In genomic region chr2:43803113-43803512, GRCh38 we compare ENCODE assay signal across 26 cellular contexts. TPM values are rescaled to one million over a fixed set of nuclear protein-coding genes. Genes with fewer than 3 reads are reported as not detected.
"Had no signal": no experiment of that assay in that cellular context is flagged by ENCODE, and none has a peak within 500 bp of the region (broad histone marks: within the 10 kb centered on the region; RNA-seq: fewer than 3 reads in every experiment).

No MANE protein-coding gene starts in this region.

- H3K27me3 Mint-ChIP-seq: activated CD4-positive, alpha-beta T cell treated with anti-CD3 and anti-CD28 coated beads for 36 hours; activated CD8-positive, alpha-beta T cell treated with anti-CD3 and anti-CD28 coated beads for 36 hours; activated T-helper 17 cell treated with anti-CD3 and anti-CD28 coated beads, Interleukin-2, amount 50 U/mL, for 72 hours; central memory CD8-positive, alpha-beta T cell had no signal

- H3K79me2 ChIP-seq: parathyroid adenoma had no signal

- H3K4me3 ChIP-seq: body of pancreas, esophagus squamous epithelium, gastroesophageal sphincter, heart left ventricle, smooth muscle cell, stomach, vagina had no signal

- H3K9ac ChIP-seq: parathyroid adenoma had no signal

- H3K4me1 ChIP-seq: esophagus squamous epithelium, gastroesophageal sphincter, heart left ventricle, parathyroid adenoma, vagina had no signal

- H2AFZ ChIP-seq: parathyroid adenoma had no signal

- ATAC-seq: activated CD4-positive, alpha-beta T cell treated with anti-CD3 and anti-CD28 coated beads for 36 hours; activated CD8-positive, alpha-beta T cell treated with anti-CD3 and anti-CD28 coated beads for 36 hours; activated T-helper 17 cell treated with anti-CD3 and anti-CD28 coated beads, Interleukin-2, amount 50 U/mL, for 72 hours; body of pancreas; gastroesophageal sphincter; heart left ventricle; sciatic nerve; stimulated activated effector memory CD8-positive, alpha-beta T cell treated with anti-CD3 and anti-CD28 coated beads, Interleukin-12 subunit alpha, Interleukin-12 subunit beta, amount 100 ng/mL, for 72 hours; WTC11 had no signal

- H3K27me3 ChIP-seq: body of pancreas, esophagus squamous epithelium, gastroesophageal sphincter, heart left ventricle, stomach, vagina had no signal

- H3K27ac Mint-ChIP-seq: activated CD4-positive, alpha-beta T cell treated with anti-CD3 and anti-CD28 coated beads for 36 hours; activated CD8-positive, alpha-beta T cell treated with anti-CD3 and anti-CD28 coated beads for 36 hours; activated naive CD8-positive, alpha-beta T cell treated with anti-CD3 and anti-CD28 coated beads, Interleukin-2, amount 10 ng/mL, durations not matched to agents 7 days and 5 days; activated T-helper 17 cell treated with anti-CD3 and anti-CD28 coated beads, Interleukin-2, amount 50 U/mL, for 72 hours; nephron; stimulated activated effector memory CD8-positive, alpha-beta T cell treated with anti-CD3 and anti-CD28 coated beads, Interleukin-12 subunit alpha, Interleukin-12 subunit beta, amount 100 ng/mL, for 72 hours; T-helper 2 cell treated with Interferon-gamma antibody and Interleukin-4, amounts not matched to agents 5 μg/mL and 100 μg/mL, for 36 hours; WTC11 had no signal

- H3K9me3 Mint-ChIP-seq: activated CD8-positive, alpha-beta T cell treated with anti-CD3 and anti-CD28 coated beads for 36 hours; activated naive CD8-positive, alpha-beta T cell treated with anti-CD3 and anti-CD28 coated beads, Interleukin-2, amount 10 ng/mL, durations not matched to agents 7 days and 5 days; activated T-helper 17 cell treated with anti-CD3 and anti-CD28 coated beads, Interleukin-2, amount 50 U/mL, for 72 hours; central memory CD8-positive, alpha-beta T cell; nephron; stimulated activated effector memory CD8-positive, alpha-beta T cell treated with anti-CD3 and anti-CD28 coated beads, Interleukin-12 subunit alpha, Interleukin-12 subunit beta, amount 100 ng/mL, for 72 hours; T-helper 2 cell treated with Interferon-gamma antibody and Interleukin-4, amounts not matched to agents 5 μg/mL and 100 μg/mL, for 36 hours; WTC11 had no signal

- H3K4me2 ChIP-seq: smooth muscle cell had no signal

- H3K27ac ChIP-seq: body of pancreas, esophagus squamous epithelium, gastroesophageal sphincter, heart left ventricle, parathyroid adenoma, stomach, vagina had no signal

- H3K9me3 ChIP-seq: body of pancreas, esophagus squamous epithelium, gastroesophageal sphincter, heart left ventricle, stomach, vagina had no signal

- H3K36me3 Mint-ChIP-seq: activated naive CD8-positive, alpha-beta T cell treated with anti-CD3 and anti-CD28 coated beads, Interleukin-2, amount 10 ng/mL, durations not matched to agents 7 days and 5 days; stimulated activated effector memory CD8-positive, alpha-beta T cell treated with anti-CD3 and anti-CD28 coated beads, Interleukin-12 subunit alpha, Interleukin-12 subunit beta, amount 100 ng/mL, for 72 hours; WTC11 had no signal

- H3K4me3 Mint-ChIP-seq: activated CD4-positive, alpha-beta T cell treated with anti-CD3 and anti-CD28 coated beads for 36 hours; activated CD8-positive, alpha-beta T cell treated with anti-CD3 and anti-CD28 coated beads for 36 hours; activated naive CD8-positive, alpha-beta T cell treated with anti-CD3 and anti-CD28 coated beads, Interleukin-2, amount 10 ng/mL, durations not matched to agents 7 days and 5 days; activated T-helper 17 cell treated with anti-CD3 and anti-CD28 coated beads, Interleukin-2, amount 50 U/mL, for 72 hours; central memory CD8-positive, alpha-beta T cell; nephron; stimulated activated effector memory CD8-positive, alpha-beta T cell treated with anti-CD3 and anti-CD28 coated beads, Interleukin-12 subunit alpha, Interleukin-12 subunit beta, amount 100 ng/mL, for 72 hours; T-helper 2 cell treated with Interferon-gamma antibody and Interleukin-4, amounts not matched to agents 5 μg/mL and 100 μg/mL, for 36 hours; WTC11 had no signal

- H3K4me1 Mint-ChIP-seq: activated CD4-positive, alpha-beta T cell treated with anti-CD3 and anti-CD28 coated beads for 36 hours; activated naive CD8-positive, alpha-beta T cell treated with anti-CD3 and anti-CD28 coated beads, Interleukin-2, amount 10 ng/mL, durations not matched to agents 7 days and 5 days; activated T-helper 17 cell treated with anti-CD3 and anti-CD28 coated beads, Interleukin-2, amount 50 U/mL, for 72 hours; central memory CD8-positive, alpha-beta T cell; nephron; stimulated activated effector memory CD8-positive, alpha-beta T cell treated with anti-CD3 and anti-CD28 coated beads, Interleukin-12 subunit alpha, Interleukin-12 subunit beta, amount 100 ng/mL, for 72 hours; WTC11 had no signal

- DNase-seq: activated CD4-positive, alpha-beta T cell treated with anti-CD3 and anti-CD28 coated beads for 36 hours; activated CD8-positive, alpha-beta T cell treated with anti-CD3 and anti-CD28 coated beads for 36 hours; activated naive CD4-positive, alpha-beta T cell treated with Interleukin-2 at 50 U/mL for 16 hours; activated naive CD8-positive, alpha-beta T cell treated with anti-CD3 and anti-CD28 coated beads, Interleukin-2, amount 10 ng/mL, durations not matched to agents 7 days and 5 days; activated T-cell treated with anti-CD3 and anti-CD28 coated beads, Interleukin-2, amount 50 U/mL, for 1 hour; body of pancreas; effector CD8-positive, alpha-beta T cell; esophagus squamous epithelium; heart left ventricle; stimulated activated CD4-positive, alpha-beta T cell treated with anti-CD3 and anti-CD28 coated beads, Interleukin-4, amount 100 ng/mL, for 24 hours; stomach; trophoblast cell had no signal

- H3K36me3 ChIP-seq: vagina had no signal

RNA-seq across cellular contexts. Expression of gene ABCG5, which starts 35.5 kb away (rescaled TPM):
- total RNA-seq: activated CD4-positive, alpha-beta T cell treated with anti-CD3 and anti-CD28 coated beads for 36 hours; activated CD8-positive, alpha-beta T cell treated with anti-CD3 and anti-CD28 coated beads for 36 hours; activated naive CD8-positive, alpha-beta T cell treated with anti-CD3 and anti-CD28 coated beads, Interleukin-2, amount 10 ng/mL, durations not matched to agents 7 days and 5 days; activated T-helper 17 cell treated with anti-CD3 and anti-CD28 coated beads, Interleukin-2, amount 50 U/mL, for 72 hours; body of pancreas; esophagus squamous epithelium; gastroesophageal sphincter; heart left ventricle; lower leg skin; mesenteric fat pad; sciatic nerve; smooth muscle cell; temporal lobe; vagina; WTC11 had no signal
- polyA plus RNA-seq: heart left ventricle, smooth muscle cell, stomach had no signal

RNA-seq across cellular contexts. Expression of gene ABCG8, which starts 35.7 kb away (rescaled TPM):
- total RNA-seq: activated CD4-positive, alpha-beta T cell treated with anti-CD3 and anti-CD28 coated beads for 36 hours; activated CD8-positive, alpha-beta T cell treated with anti-CD3 and anti-CD28 coated beads for 36 hours; activated naive CD8-positive, alpha-beta T cell treated with anti-CD3 and anti-CD28 coated beads, Interleukin-2, amount 10 ng/mL, durations not matched to agents 7 days and 5 days; activated T-helper 17 cell treated with anti-CD3 and anti-CD28 coated beads, Interleukin-2, amount 50 U/mL, for 72 hours; body of pancreas; esophagus squamous epithelium; lower leg skin; mesenteric fat pad; sciatic nerve; smooth muscle cell; vagina; WTC11 had no signal
- polyA plus RNA-seq: heart left ventricle, smooth muscle cell, stomach had no signal
